ENCODE assay signal across 24 cellular contexts in the genomic region with DNA sequence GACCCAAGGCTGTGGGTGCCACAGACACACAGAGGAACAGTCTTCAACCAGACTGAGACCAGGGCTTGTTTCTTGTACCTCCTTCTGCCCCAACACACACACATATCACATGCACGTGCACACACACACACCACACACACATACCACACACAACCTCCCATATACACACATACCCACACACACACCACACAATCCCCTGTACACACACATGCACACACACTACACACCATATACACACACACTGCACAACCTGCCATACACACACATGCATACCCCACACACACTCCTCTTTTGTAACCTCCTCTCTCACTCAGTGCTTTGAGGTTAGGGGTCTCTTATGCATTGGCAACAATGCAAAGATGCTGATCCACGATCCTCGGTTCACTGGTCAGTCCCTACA.
"Had no signal": no experiment of that assay in that cellular context is flagged by ENCODE, and none has a peak within 500 bp of the region (broad histone marks: within the 10 kb centered on the region; RNA-seq: fewer than 3 reads in every experiment).

No MANE protein-coding gene starts in this region.

- H3K4me1 ChIP-seq: Peyer's patch, SJCRH30 had no signal

- H3K4me3 ChIP-seq: K562, PC-9, Peyer's patch, SJCRH30 had no signal

- H3K9me3 ChIP-seq: Peyer's patch, SJCRH30 had no signal

- H3K27ac Mint-ChIP-seq: IgD-negative memory B cell had no signal

- H3K27me3 ChIP-seq: Peyer's patch, SJCRH30 had no signal

- H3K9ac ChIP-seq: KMS-11 had no signal

- FAIRE-seq: K562 had no signal

- DNase-seq: Kasumi-1; MM.1S; NCI-H1092 treated with DMSO at 0.1 percent for 48 hours; NCI-H1436; NCI-H187; NCI-H2029; NCI-H2081 treated with DMSO at 0.1 percent for 48 hours; NCI-H2171; NCI-H226; NCI-H446; NCI-H510A; NCI-H524 treated with DMSO at 0.1 percent for 48 hours; NCI-H69; NCI-H774; NK-92 treated with Interleukin-12 subunit alpha and Interleukin-12 subunit beta, amount 100 ng/mL, for 24 hours; PC-9; Peyer's patch; SHP77 treated with DMSO at 0.1 percent for 48 hours; SJCRH30 had no signal

- H2AFZ ChIP-seq: PC-9 had no signal

- H3K4me1 Mint-ChIP-seq: IgD-negative memory B cell had no signal

- H3K36me3 ChIP-seq: Peyer's patch, SJCRH30 had no signal

- H3K4me3 Mint-ChIP-seq: IgD-negative memory B cell had no signal

- H3K27ac ChIP-seq: KMS-11, PC-9, Peyer's patch, SJCRH30 had no signal

- ATAC-seq: K562, Right ventricle myocardium inferior, SK-N-SH treated with all-trans-retinoic acid at 6 μM for 48 hours had no signal

- H3K4me2 ChIP-seq: KMS-11, PC-9 had no signal
